In the genomic region with DNA sequence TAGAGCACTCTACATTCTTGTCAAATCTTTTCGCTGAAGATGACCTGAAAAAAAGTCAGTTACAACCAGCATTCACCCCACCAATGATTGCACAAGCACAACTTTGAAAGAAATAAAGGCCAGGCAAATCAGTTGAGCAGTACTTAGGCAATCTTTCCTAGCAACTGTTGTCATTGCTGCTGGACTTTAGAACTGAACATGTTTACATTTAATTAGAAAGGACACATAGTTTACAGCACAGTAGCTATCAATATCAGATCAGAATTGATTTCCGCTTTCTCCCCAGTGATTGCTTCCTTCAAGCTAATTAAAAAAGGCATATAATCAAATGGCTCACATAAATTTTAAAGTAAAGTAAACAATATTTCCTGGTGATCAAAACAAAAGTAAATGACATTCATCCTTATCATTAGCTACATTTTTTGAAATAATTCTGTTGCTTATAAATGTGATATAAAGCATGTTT, we compare ENCODE assay signal across 1 cellular context.
A peak's percentile ranks its signal among the peaks of the same experiment; 100 is the strongest.
TF ChIP-seq lines count a peak whose summit lies in the region.

No MANE protein-coding gene starts in this region.

TF ChIP-seq in HepG2, 621 proteins besides CTCF, POLR2A, EP300 and RAD21 (continued from another document and continues in another):
- TF ChIP-seq, protein P1, sequence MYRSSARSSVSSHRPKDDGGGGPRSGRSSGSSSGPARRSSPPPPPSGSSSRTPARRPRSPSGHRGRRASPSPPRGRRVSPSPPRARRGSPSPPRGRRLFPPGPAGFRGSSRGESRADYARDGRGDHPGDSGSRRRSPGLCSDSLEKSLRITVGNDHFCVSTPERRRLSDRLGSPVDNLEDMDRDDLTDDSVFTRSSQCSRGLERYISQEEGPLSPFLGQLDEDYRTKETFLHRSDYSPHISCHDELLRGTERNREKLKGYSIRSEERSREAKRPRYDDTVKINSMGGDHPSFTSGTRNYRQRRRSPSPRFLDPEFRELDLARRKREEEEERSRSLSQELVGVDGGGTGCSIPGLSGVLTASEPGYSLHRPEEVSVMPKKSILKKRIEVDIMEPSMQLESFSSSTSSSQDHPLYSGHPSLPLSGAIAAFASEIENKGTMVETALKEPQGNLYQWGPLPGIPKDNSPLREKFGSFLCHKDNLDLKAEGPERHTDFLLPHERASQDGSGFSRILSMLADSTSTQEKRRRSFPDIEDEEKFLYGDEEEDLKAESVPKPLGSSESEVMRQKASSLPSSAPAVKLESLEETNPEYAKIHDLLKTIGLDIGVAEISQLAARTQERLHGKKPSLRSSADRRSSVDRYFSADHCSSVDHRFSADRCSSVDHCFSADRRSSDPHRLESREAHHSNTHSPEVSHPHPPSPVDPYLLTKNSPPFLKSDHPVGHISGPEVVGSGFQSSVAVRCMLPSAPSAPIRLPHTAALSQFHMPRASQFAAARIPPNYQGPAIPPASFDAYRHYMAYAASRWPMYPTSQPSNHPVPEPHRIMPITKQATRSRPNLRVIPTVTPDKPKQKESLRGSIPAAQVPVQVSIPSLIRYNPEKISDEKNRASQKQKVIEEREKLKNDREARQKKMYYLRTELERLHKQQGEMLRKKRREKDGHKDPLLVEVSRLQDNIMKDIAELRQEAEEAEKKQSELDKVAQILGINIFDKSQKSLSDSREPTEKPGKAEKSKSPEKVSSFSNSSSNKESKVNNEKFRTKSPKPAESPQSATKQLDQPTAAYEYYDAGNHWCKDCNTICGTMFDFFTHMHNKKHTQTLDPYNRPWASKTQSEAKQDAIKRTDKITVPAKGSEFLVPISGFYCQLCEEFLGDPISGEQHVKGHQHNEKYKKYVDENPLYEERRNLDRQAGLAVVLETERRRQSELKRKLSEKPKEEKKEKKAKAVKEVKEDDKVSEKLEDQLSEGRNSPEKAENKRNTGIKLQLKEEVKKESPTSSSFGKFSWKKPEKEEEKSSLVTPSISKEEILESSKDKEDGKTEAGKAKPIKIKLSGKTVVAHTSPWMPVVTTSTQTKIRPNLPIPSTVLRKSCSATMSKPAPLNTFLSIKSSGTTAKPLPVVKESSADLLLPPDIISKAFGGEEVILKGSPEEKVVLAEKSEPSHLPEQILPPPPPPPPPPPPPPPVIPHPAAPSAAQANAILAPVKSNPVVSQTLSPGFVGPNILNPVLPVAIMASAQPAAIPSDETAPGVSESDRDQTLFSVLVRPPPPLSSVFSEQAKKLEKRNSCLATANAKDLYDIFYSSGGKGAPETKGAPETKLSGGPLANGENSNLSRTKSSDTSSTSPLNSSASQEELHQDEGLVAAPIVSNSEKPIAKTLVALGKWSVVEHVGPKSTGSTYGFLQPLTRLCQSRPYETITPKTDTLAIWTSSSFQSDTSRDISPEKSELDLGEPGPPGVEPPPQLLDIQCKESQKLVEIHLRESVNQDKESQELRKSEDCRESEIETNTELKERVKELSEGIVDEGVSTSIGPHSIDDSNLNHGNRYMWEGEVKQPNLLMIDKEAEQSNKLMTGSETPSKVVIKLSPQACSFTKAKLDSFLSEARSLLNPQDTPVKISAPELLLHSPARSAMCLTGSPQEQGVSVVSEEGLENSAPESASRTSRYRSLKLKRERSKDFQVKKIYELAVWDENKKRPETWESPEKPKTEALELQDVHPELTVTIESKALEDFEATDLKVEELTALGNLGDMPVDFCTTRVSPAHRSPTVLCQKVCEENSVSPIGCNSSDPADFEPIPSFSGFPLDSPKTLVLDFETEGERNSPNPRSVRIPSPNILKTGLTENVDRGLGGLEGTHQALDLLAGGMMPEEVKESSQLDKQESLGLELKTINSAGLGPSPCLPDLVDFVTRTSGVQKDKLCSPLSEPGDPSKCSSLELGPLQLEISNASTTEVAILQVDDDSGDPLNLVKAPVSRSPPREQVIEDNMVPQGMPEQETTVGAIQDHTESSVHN (CRISPR knock-in tag; IDR thresholded peaks at IDR 0.05) = no peak
- peak; percentile 80; the same call in 1 of the 2 replicates for TF ChIP-seq ZNF816 (CRISPR knock-in tag; IDR thresholded peaks at IDR 0.05; ENCODE audit: borderline replicate concordance)
- TF ChIP-seq, protein P2, sequence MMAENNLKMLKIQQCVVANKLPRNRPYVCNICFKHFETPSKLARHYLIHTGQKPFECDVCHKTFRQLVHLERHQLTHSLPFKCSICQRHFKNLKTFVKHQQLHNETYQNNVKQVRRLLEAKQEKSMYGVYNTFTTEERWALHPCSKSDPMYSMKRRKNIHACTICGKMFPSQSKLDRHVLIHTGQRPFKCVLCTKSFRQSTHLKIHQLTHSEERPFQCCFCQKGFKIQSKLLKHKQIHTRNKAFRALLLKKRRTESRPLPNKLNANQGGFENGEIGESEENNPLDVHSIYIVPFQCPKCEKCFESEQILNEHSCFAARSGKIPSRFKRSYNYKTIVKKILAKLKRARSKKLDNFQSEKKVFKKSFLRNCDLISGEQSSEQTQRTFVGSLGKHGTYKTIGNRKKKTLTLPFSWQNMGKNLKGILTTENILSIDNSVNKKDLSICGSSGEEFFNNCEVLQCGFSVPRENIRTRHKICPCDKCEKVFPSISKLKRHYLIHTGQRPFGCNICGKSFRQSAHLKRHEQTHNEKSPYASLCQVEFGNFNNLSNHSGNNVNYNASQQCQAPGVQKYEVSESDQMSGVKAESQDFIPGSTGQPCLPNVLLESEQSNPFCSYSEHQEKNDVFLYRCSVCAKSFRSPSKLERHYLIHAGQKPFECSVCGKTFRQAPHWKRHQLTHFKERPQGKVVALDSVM (CRISPR knock-in tag; IDR thresholded peaks at IDR 0.05) = peak; percentile 61; the same call in 1 of the 2 replicates
- no peak for TF ChIP-seq ATAD3A (CRISPR knock-in tag; IDR thresholded peaks at IDR 0.05)
- TF ChIP-seq ZNF501 (CRISPR knock-in tag; IDR thresholded peaks at IDR 0.05) = no peak
- TF ChIP-seq, protein P3, sequence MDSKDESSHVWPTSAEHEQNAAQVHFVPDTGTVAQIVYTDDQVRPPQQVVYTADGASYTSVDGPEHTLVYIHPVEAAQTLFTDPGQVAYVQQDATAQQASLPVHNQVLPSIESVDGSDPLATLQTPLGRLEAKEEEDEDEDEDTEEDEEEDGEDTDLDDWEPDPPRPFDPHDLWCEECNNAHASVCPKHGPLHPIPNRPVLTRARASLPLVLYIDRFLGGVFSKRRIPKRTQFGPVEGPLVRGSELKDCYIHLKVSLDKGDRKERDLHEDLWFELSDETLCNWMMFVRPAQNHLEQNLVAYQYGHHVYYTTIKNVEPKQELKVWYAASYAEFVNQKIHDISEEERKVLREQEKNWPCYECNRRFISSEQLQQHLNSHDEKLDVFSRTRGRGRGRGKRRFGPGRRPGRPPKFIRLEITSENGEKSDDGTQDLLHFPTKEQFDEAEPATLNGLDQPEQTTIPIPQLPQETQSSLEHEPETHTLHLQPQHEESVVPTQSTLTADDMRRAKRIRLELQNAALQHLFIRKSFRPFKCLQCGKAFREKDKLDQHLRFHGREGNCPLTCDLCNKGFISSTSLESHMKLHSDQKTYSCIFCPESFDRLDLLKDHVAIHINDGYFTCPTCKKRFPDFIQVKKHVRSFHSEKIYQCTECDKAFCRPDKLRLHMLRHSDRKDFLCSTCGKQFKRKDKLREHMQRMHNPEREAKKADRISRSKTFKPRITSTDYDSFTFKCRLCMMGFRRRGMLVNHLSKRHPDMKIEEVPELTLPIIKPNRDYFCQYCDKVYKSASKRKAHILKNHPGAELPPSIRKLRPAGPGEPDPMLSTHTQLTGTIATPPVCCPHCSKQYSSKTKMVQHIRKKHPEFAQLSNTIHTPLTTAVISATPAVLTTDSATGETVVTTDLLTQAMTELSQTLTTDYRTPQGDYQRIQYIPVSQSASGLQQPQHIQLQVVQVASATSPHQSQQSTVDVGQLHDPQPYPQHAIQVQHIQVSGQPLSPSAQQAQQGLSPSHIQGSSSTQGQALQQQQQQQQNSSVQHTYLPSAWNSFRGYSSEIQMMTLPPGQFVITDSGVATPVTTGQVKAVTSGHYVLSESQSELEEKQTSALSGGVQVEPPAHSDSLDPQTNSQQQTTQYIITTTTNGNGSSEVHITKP (CRISPR knock-in tag; IDR thresholded peaks at IDR 0.05; ENCODE audit: low read depth) = peak; percentile 89
- TF ChIP-seq, protein P4, sequence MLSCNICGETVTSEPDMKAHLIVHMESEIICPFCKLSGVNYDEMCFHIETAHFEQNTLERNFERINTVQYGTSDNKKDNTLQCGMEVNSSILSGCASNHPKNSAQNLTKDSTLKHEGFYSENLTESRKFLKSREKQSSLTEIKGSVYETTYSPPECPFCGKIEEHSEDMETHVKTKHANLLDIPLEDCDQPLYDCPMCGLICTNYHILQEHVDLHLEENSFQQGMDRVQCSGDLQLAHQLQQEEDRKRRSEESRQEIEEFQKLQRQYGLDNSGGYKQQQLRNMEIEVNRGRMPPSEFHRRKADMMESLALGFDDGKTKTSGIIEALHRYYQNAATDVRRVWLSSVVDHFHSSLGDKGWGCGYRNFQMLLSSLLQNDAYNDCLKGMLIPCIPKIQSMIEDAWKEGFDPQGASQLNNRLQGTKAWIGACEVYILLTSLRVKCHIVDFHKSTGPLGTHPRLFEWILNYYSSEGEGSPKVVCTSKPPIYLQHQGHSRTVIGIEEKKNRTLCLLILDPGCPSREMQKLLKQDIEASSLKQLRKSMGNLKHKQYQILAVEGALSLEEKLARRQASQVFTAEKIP (CRISPR knock-in tag; IDR thresholded peaks at IDR 0.05; ENCODE audit: borderline replicate concordance) = no peak
- peak; percentile 14 for TF ChIP-seq YY1 (IDR thresholded peaks at IDR 0.05; ENCODE audit: insufficient read depth, insufficient replicate concordance, low read depth, low read length)
- TF ChIP-seq ZNF350 (CRISPR knock-in tag; IDR thresholded peaks at IDR 0.05; ENCODE audit: borderline replicate concordance, low read depth) = no peak
- TF ChIP-seq MED1 (CRISPR knock-in tag; IDR thresholded peaks at IDR 0.05) = peak; percentile 100
- peak; percentile 95 for TF ChIP-seq SALL2 (CRISPR knock-in tag; IDR thresholded peaks at IDR 0.05)
- TF ChIP-seq ARID2 (CRISPR knock-in tag; IDR thresholded peaks at IDR 0.05; ENCODE audit: borderline replicate concordance) = peak; percentile 100
- TF ChIP-seq NFE2L2 (IDR thresholded peaks at IDR 0.05; ENCODE audit: low read length) = peak; percentile 6; the same call in 1 of the 2 replicates
- TF ChIP-seq TCF7L2 (IDR thresholded peaks at IDR 0.05; ENCODE audit: low read depth, low read length) = 0 out of 2 replicates have a peak, but pooled peaks have one; percentile 41
- TF ChIP-seq MAFF (IDR thresholded peaks at IDR 0.05; ENCODE audit: low read depth, low read length) = peak; percentile 60
- TF ChIP-seq, protein P5, sequence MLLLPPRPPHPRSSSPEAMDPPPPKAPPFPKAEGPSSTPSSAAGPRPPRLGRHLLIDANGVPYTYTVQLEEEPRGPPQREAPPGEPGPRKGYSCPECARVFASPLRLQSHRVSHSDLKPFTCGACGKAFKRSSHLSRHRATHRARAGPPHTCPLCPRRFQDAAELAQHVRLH (CRISPR knock-in tag; IDR thresholded peaks at IDR 0.05; ENCODE audit: borderline replicate concordance, low read depth) = peak; percentile 100
- peak; percentile 87 for TF ChIP-seq ATF1 (CRISPR knock-in tag; IDR thresholded peaks at IDR 0.05)
- TF ChIP-seq, protein P6, sequence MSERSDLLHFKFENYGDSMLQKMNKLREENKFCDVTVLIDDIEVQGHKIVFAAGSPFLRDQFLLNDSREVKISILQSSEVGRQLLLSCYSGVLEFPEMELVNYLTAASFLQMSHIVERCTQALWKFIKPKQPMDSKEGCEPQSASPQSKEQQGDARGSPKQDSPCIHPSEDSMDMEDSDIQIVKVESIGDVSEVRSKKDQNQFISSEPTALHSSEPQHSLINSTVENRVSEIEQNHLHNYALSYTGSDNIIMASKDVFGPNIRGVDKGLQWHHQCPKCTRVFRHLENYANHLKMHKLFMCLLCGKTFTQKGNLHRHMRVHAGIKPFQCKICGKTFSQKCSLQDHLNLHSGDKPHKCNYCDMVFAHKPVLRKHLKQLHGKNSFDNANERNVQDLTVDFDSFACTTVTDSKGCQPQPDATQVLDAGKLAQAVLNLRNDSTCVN (CRISPR knock-in tag; IDR thresholded peaks at IDR 0.05; ENCODE audit: borderline replicate concordance) = no peak; the same call in 1 of the 2 replicates
- TF ChIP-seq, protein P7, sequence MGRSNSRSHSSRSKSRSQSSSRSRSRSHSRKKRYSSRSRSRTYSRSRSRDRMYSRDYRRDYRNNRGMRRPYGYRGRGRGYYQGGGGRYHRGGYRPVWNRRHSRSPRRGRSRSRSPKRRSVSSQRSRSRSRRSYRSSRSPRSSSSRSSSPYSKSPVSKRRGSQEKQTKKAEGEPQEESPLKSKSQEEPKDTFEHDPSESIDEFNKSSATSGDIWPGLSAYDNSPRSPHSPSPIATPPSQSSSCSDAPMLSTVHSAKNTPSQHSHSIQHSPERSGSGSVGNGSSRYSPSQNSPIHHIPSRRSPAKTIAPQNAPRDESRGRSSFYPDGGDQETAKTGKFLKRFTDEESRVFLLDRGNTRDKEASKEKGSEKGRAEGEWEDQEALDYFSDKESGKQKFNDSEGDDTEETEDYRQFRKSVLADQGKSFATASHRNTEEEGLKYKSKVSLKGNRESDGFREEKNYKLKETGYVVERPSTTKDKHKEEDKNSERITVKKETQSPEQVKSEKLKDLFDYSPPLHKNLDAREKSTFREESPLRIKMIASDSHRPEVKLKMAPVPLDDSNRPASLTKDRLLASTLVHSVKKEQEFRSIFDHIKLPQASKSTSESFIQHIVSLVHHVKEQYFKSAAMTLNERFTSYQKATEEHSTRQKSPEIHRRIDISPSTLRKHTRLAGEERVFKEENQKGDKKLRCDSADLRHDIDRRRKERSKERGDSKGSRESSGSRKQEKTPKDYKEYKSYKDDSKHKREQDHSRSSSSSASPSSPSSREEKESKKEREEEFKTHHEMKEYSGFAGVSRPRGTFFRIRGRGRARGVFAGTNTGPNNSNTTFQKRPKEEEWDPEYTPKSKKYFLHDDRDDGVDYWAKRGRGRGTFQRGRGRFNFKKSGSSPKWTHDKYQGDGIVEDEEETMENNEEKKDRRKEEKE (IDR thresholded peaks at IDR 0.05) = no peak
- TF ChIP-seq, protein P8, sequence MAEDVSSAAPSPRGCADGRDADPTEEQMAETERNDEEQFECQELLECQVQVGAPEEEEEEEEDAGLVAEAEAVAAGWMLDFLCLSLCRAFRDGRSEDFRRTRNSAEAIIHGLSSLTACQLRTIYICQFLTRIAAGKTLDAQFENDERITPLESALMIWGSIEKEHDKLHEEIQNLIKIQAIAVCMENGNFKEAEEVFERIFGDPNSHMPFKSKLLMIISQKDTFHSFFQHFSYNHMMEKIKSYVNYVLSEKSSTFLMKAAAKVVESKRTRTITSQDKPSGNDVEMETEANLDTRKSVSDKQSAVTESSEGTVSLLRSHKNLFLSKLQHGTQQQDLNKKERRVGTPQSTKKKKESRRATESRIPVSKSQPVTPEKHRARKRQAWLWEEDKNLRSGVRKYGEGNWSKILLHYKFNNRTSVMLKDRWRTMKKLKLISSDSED (CRISPR knock-in tag; IDR thresholded peaks at IDR 0.05) = no peak
- TF ChIP-seq, protein P9, sequence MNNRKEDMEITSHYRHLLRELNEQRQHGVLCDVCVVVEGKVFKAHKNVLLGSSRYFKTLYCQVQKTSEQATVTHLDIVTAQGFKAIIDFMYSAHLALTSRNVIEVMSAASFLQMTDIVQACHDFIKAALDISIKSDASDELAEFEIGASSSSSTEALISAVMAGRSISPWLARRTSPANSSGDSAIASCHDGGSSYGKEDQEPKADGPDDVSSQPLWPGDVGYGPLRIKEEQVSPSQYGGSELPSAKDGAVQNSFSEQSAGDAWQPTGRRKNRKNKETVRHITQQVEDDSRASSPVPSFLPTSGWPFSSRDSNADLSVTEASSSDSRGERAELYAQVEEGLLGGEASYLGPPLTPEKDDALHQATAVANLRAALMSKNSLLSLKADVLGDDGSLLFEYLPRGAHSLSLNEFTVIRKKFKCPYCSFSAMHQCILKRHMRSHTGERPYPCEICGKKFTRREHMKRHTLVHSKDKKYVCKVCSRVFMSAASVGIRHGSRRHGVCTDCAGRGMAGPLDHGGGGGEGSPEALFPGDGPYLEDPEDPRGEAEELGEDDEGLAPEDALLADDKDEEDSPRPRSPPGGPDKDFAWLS (CRISPR knock-in tag; IDR thresholded peaks at IDR 0.05; ENCODE audit: borderline replicate concordance) = no peak
- TF ChIP-seq RFXANK (CRISPR knock-in tag; IDR thresholded peaks at IDR 0.05) = peak; percentile 98
- peak; percentile 77; the same call in 1 of the 2 replicates for TF ChIP-seq ZNF879 (CRISPR knock-in tag; IDR thresholded peaks at IDR 0.05)
- peak; percentile 100 for TF ChIP-seq ASH2L (IDR thresholded peaks at IDR 0.05; ENCODE audit: insufficient read length, low read depth, low read length)
- no peak; the same call in 1 of the 2 replicates for TF ChIP-seq SP4 (CRISPR knock-in tag; IDR thresholded peaks at IDR 0.05)
